8 cellular contexts compared by ENCODE assay signal in genomic region chr2:196927318-196928225, GRCh38.
A peak's percentile ranks its signal among the peaks of the same experiment; 100 is the strongest.
DNase-seq lines count a peak whose midpoint lies in the region; TF ChIP-seq lines count a peak whose summit lies in the region.

No MANE protein-coding gene starts in this region.

- no peaks in the 10 kb centered on the region for H3K9me3 ChIP-seq in endocrine pancreas (ENCODE audit: control insufficient read depth, low read length)
- no peaks in the 10 kb centered on the region for H3K9me3 ChIP-seq in muscle layer of duodenum (ENCODE audit: control insufficient read depth in 1 of 2, low read length in 2 of 2)
- H3K9me3 ChIP-seq in subcutaneous abdominal adipose tissue (ENCODE audit: control insufficient read depth in 5 of 5, low read length in 5 of 5): no peaks in the 10 kb centered on the region

- DNase-seq in AG04449 (ENCODE audit: low read depth, low spot score) (peak; percentile 52), GM13977 (ENCODE audit: low spot score) (peak; percentile 40), NCI-H146 treated with DMSO at 0.1 percent for 48 hours (lab: John Stamatoyannopoulos, UW; ENCODE audit: unreplicated experiment) (peak; percentile 44), NCI-H1092 (lab: John Stamatoyannopoulos, UW) (no peak)
- peak; percentile 49 to 60 for DNase-seq in activated CD4-positive, alpha-beta T cell treated with anti-CD3 and anti-CD28 coated beads, Interleukin-2, amount 50 U/mL, for 48 hours

- no peaks in the 10 kb centered on the region for H3K27me3 ChIP-seq in endocrine pancreas (ENCODE audit: control insufficient read depth, insufficient read depth, low read length)
- no peaks in the 10 kb centered on the region for H3K27me3 ChIP-seq in muscle layer of duodenum (ENCODE audit: low read depth, low read length)
- no peaks in the 10 kb centered on the region for H3K27me3 ChIP-seq in subcutaneous abdominal adipose tissue (ENCODE audit: control insufficient read depth in 5 of 5, insufficient read depth in 4 of 5, low read length in 5 of 5)

- in situ Hi-C loops in GM13977 (cut with MboI; ENCODE audit: low pct_unique_long_range_greater_than_20kb, low sequenced_read_pairs, unreplicated experiment): no loop called here

- H3K4me1 ChIP-seq in endocrine pancreas (ENCODE audit: control insufficient read depth, insufficient read depth, low read length) (peaks cover 16% of the 10 kb centered on the region), muscle layer of duodenum (ENCODE audit: control insufficient read depth in 1 of 2, insufficient read depth in 2 of 2, low read length in 2 of 2) (peaks cover 0 to 13% of the 10 kb centered on the region in 2 donors), subcutaneous abdominal adipose tissue (ENCODE audit: control insufficient read depth in 5 of 5, insufficient read depth in 5 of 5, low read length in 5 of 5) (peaks cover 0 to 27% (median 23%) of the 10 kb centered on the region in 5 donors)

- CTCF ChIA-PET in AG04449 (lab: Yijun Ruan, JAX): interaction anchor here (0.7 kb wide), 1 partner anchor 241 kb away, joined by 3 read pairs; no protein-coding TSS in a partner anchor

- no peak for TF ChIP-seq CTCF in AG04449 (IDR thresholded peaks at IDR 0.05; ENCODE audit: insufficient read depth, low read length, missing control alignments)
- no peak for TF ChIP-seq CTCF in GM13977 (IDR thresholded peaks at IDR 0.05; ENCODE audit: extremely low read depth, insufficient read depth, missing control alignments)

- H3K27ac ChIP-seq in muscle layer of duodenum (ENCODE audit: low read length) (peak overlapping the region; percentile 90), subcutaneous abdominal adipose tissue (ENCODE audit: low read depth, low read length) (peak overlapping the region; percentile 87)

- H3K9ac ChIP-seq in endocrine pancreas (ENCODE audit: control insufficient read depth, insufficient read depth, low read length) (peak overlapping the region; percentile 56), subcutaneous abdominal adipose tissue (ENCODE audit: low read length in 5 of 5) (peak overlapping the region; percentile 66 to 86 (median 81))

- peak overlapping the region; percentile 85 for H3K4me3 ChIP-seq in AG04449 (ENCODE audit: low read depth, low read length)
- peak overlapping the region; percentile 83 for H3K4me3 ChIP-seq in endocrine pancreas (ENCODE audit: control insufficient read depth, insufficient read depth, low read length)
- peak overlapping the region; percentile 90 to 96 for H3K4me3 ChIP-seq in muscle layer of duodenum (ENCODE audit: low read depth in 1 of 2, low read length in 2 of 2)
- H3K4me3 ChIP-seq in subcutaneous abdominal adipose tissue (ENCODE audit: low read depth in 1 of 5, low read length in 5 of 5): peak overlapping the region; percentile 80 to 95 (median 92)

- H3K36me3 ChIP-seq in endocrine pancreas (ENCODE audit: control insufficient read depth, insufficient read depth, low read length) (no peaks in the 10 kb centered on the region), muscle layer of duodenum (ENCODE audit: control insufficient read depth in 1 of 2, insufficient read depth in 2 of 2, low read length in 2 of 2) (no peaks in the 10 kb centered on the region), subcutaneous abdominal adipose tissue (ENCODE audit: control insufficient read depth in 5 of 5, insufficient read depth in 5 of 5, low read length in 5 of 5) (no peaks in the 10 kb centered on the region)

- POLR2A ChIA-PET in AG04449 (lab: Yijun Ruan, JAX): interaction anchor here (0.5 to 1.0 kb wide), 2 partner anchors 11 to 766 kb away, joined by 4 read pairs; no protein-coding TSS in a partner anchor
